In genomic region chr12:127552838-127553237, GRCh38 we compare ENCODE assay signal across 28 cellular contexts.
"Had no signal": no experiment of that assay in that cellular context is flagged by ENCODE, and none has a peak within 500 bp of the region (broad histone marks: within the 10 kb centered on the region; RNA-seq: fewer than 3 reads in every experiment).

No MANE protein-coding gene starts in this region.

- ATAC-seq: effector memory CD8-positive, alpha-beta T cell; esophagus mucosa; foreskin keratinocyte; gastrocnemius medialis; gastroesophageal sphincter; heart left ventricle; heart right ventricle had no signal

- H3K4me3 ChIP-seq: colonic mucosa, coronary artery, dorsolateral prefrontal cortex, esophagus muscularis mucosa, esophagus squamous epithelium, gastrocnemius medialis, gastroesophageal sphincter, heart left ventricle, heart right ventricle had no signal

- H3K27me3 ChIP-seq: colonic mucosa, esophagus muscularis mucosa, esophagus squamous epithelium, foreskin keratinocyte, gastrocnemius medialis, heart left ventricle, heart right ventricle had no signal

- H3K36me3 ChIP-seq: colonic mucosa, esophagus muscularis mucosa, esophagus squamous epithelium, gastrocnemius medialis, gastroesophageal sphincter, heart left ventricle, heart right ventricle had no signal

- H3K27ac ChIP-seq: colonic mucosa, coronary artery, dorsolateral prefrontal cortex, epithelial cell of prostate, esophagus muscularis mucosa, esophagus squamous epithelium, foreskin keratinocyte, gastrocnemius medialis, gastroesophageal sphincter, heart left ventricle, heart right ventricle had no signal

- DNase-seq: colonic mucosa; cortex of kidney; dermis blood vessel endothelial cell; dorsolateral prefrontal cortex; effector CD4-positive, alpha-beta T cell; effector CD8-positive, alpha-beta T cell; effector memory CD4-positive, alpha-beta T cell; effector memory CD8-positive, alpha-beta T cell; endodermal cell; erythroblast; esophagus squamous epithelium; foreskin fibroblast; foreskin keratinocyte; foreskin melanocyte; gastrocnemius medialis; glutamatergic neuron; head of caudate nucleus; heart left ventricle; heart right ventricle had no signal

- FAIRE-seq: colon, endometrium, endothelial cell of umbilical vein, frontal cortex had no signal

- H3K9me3 ChIP-seq: colonic mucosa, gastrocnemius medialis had no signal

- H3K4me1 ChIP-seq: colonic mucosa, esophagus muscularis mucosa, esophagus squamous epithelium, foreskin keratinocyte, gastrocnemius medialis, gastroesophageal sphincter, heart left ventricle, heart right ventricle had no signal
